8 cellular contexts compared by ENCODE assay signal in the genomic region with DNA sequence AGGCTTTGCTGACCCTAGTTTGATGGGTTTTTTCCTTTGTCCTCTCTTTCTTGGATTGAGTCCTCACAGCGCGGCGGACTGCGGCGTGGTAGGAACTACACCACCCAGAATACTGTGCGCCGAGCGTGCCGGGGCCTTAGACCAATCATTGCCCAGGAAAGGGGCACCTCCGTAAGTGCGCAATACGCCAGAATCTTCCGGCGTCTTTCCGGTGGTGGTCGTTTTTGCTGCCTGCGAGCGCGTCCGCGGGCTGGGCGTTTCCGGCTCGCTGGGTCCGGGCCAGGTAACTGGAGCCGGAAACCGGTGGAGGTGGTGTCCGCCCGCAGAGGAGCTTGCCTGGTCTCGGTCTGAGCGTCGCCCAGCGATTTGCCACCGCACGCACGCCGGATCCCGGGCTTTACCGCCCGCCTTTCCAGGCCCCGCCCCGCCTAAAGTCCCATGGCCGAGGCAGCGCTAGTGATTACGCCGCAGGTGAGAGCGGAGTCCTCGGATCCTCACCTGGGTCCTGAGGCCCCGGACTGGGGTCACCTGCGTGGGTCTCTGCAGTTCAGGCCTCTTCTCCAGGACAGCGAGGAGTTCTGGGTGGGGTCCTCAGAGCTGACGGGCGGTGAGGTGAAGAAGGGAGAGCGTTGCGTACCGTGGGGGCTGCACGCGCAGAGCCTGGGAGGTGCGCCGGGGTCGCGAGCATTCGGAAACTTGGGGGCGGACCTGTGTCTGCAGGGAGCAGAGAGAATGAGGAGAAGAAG. TPM values are rescaled to one million over a fixed set of nuclear protein-coding genes. Genes with fewer than 3 reads are reported as not detected.
DNase-seq lines count a peak whose midpoint lies in the region; ATAC-seq lines count a peak whose summit lies in the region.

A gene (plus strand): TSS at position 221 of the 746 bp plus-strand sequence. CDS start 218 bp downstream, at position 439.

- H3K4me3 ChIP-seq in Jurkat, Clone E6-1 (ENCODE audit: low read length): peak within 1 kb of the TSS; percentile 82

- intact Hi-C loops in activated T-helper 2 cell treated with anti-CD3 and anti-CD28 coated beads, Interferon-gamma antibody, Interleukin-2, Interleukin-4, amounts not matched to agents 10 μg/mL and 5 μg/mL and 100 μg/mL, durations not matched to agents 14 hours and 24 hours and 36 hours (cut with micrococcal nuclease): loop anchor here (1.0 to 5.0 kb wide), 5 partner anchors 32 to 138 kb away; a partner anchor contains a TSS

- H3K36me3 Mint-ChIP-seq in activated T-helper 2 cell treated with anti-CD3 and anti-CD28 coated beads, Interferon-gamma antibody, Interleukin-2, Interleukin-4, amounts not matched to agents 10 μg/mL and 5 μg/mL and 100 μg/mL, durations not matched to agents 14 hours and 24 hours and 36 hours (ENCODE audit: low read depth): peaks cover 42% of the 10 kb centered on the region
- peaks cover 28% of the 10 kb centered on the region for H3K36me3 Mint-ChIP-seq in natural killer cell treated with Interleukin-12 subunit alpha and Interleukin-12 subunit beta and Interleukin-15 and Interleukin-18, amount 100 ng/mL, for 72 hours

- peaks cover 74% of the 10 kb centered on the region for H3K9me3 Mint-ChIP-seq in activated T-helper 2 cell treated with anti-CD3 and anti-CD28 coated beads, Interferon-gamma antibody, Interleukin-2, Interleukin-4, amounts not matched to agents 10 μg/mL and 5 μg/mL and 100 μg/mL, durations not matched to agents 14 hours and 24 hours and 36 hours
- peaks cover 11% of the 10 kb centered on the region for H3K9me3 Mint-ChIP-seq in natural killer cell treated with Interleukin-12 subunit alpha and Interleukin-12 subunit beta and Interleukin-15 and Interleukin-18, amount 100 ng/mL, for 72 hours

- ATAC-seq in GM21529 (IDR thresholded peaks at IDR 0.05; ENCODE audit: unreplicated experiment): peak; percentile 97
- ATAC-seq in natural killer cell treated with Interleukin-12 subunit alpha and Interleukin-12 subunit beta and Interleukin-15 and Interleukin-18, amount 100 ng/mL, for 72 hours: peak; percentile 100

- no peaks in the 10 kb centered on the region for H3K27me3 Mint-ChIP-seq in activated T-helper 2 cell treated with anti-CD3 and anti-CD28 coated beads, Interferon-gamma antibody, Interleukin-2, Interleukin-4, amounts not matched to agents 10 μg/mL and 5 μg/mL and 100 μg/mL, durations not matched to agents 14 hours and 24 hours and 36 hours (ENCODE audit: low read depth)
- H3K27me3 Mint-ChIP-seq in natural killer cell treated with Interleukin-12 subunit alpha and Interleukin-12 subunit beta and Interleukin-15 and Interleukin-18, amount 100 ng/mL, for 72 hours: peaks cover 0 to 7% of the 10 kb centered on the region in 2 donors

- peak within 1 kb of the TSS; percentile 78 for H3K27ac Mint-ChIP-seq in activated T-helper 2 cell treated with anti-CD3 and anti-CD28 coated beads, Interferon-gamma antibody, Interleukin-2, Interleukin-4, amounts not matched to agents 10 μg/mL and 5 μg/mL and 100 μg/mL, durations not matched to agents 14 hours and 24 hours and 36 hours
- H3K27ac Mint-ChIP-seq in natural killer cell treated with Interleukin-12 subunit alpha and Interleukin-12 subunit beta and Interleukin-15 and Interleukin-18, amount 100 ng/mL, for 72 hours: peak within 1 kb of the TSS; percentile 72 to 85

- DNase-seq in DMS153 (lab: John Stamatoyannopoulos, UW): peak; percentile 92
- peak; percentile 92 for DNase-seq in Jurkat, Clone E6-1 (ENCODE audit: low read depth, low spot score)
- DNase-seq in RPMI7951 (ENCODE audit: low read depth): peak; percentile 94
- peak; percentile 84 for DNase-seq in activated T-helper 2 cell treated with anti-CD3 and anti-CD28 coated beads, Interferon-gamma antibody, Interleukin-2, Interleukin-4, amounts not matched to agents 10 μg/mL and 5 μg/mL and 100 μg/mL, durations not matched to agents 14 hours and 24 hours and 36 hours (ENCODE audit: low spot score)
- DNase-seq in fibroblast of the conjunctiva (ENCODE audit: low read depth): peak; percentile 78
- DNase-seq in natural killer cell treated with Interleukin-12 subunit alpha and Interleukin-12 subunit beta and Interleukin-15 and Interleukin-18, amount 100 ng/mL, for 72 hours (ENCODE audit: low spot score): peak; percentile 92
- DNase-seq in stimulated activated naive CD4-positive, alpha-beta T cell (lab: John Stamatoyannopoulos, UW): peak; percentile 77 to 90 (median 86)

- peaks cover 15% of the 10 kb centered on the region for H3K4me1 Mint-ChIP-seq in activated T-helper 2 cell treated with anti-CD3 and anti-CD28 coated beads, Interferon-gamma antibody, Interleukin-2, Interleukin-4, amounts not matched to agents 10 μg/mL and 5 μg/mL and 100 μg/mL, durations not matched to agents 14 hours and 24 hours and 36 hours (ENCODE audit: low read depth)
- peaks cover 12 to 15% of the 10 kb centered on the region in 2 donors for H3K4me1 Mint-ChIP-seq in natural killer cell treated with Interleukin-12 subunit alpha and Interleukin-12 subunit beta and Interleukin-15 and Interleukin-18, amount 100 ng/mL, for 72 hours (ENCODE audit: low read depth in 2 of 2)

- peak within 1 kb of the TSS; percentile 97 for H3K4me3 Mint-ChIP-seq in activated T-helper 2 cell treated with anti-CD3 and anti-CD28 coated beads, Interferon-gamma antibody, Interleukin-2, Interleukin-4, amounts not matched to agents 10 μg/mL and 5 μg/mL and 100 μg/mL, durations not matched to agents 14 hours and 24 hours and 36 hours (ENCODE audit: low read depth)
- peak within 1 kb of the TSS; percentile 92 for H3K4me3 Mint-ChIP-seq in natural killer cell treated with Interleukin-12 subunit alpha and Interleukin-12 subunit beta and Interleukin-15 and Interleukin-18, amount 100 ng/mL, for 72 hours

RNA-seq across cellular contexts. Expression of the gene that starts here (rescaled TPM):
- 5.1 TPM for polyA plus RNA-seq in Jurkat, Clone E6-1 (2012; ENCODE audit: insufficient read depth, insufficient read length)
- total RNA-seq in RPMI7951 (2014; rRNA removed; shearing (Covaris generic)): 5.1 and 6.2 TPM in 2 replicates
- 3.5 and 4.1 TPM in 2 replicates for total RNA-seq in activated T-helper 2 cell treated with anti-CD3 and anti-CD28 coated beads, Interferon-gamma antibody, Interleukin-2, Interleukin-4, amounts not matched to agents 10 μg/mL and 5 μg/mL and 100 μg/mL, durations not matched to agents 14 hours and 24 hours and 36 hours
- 1 to 10 TPM; 4.8 to 7.3 TPM for total RNA-seq in natural killer cell treated with Interleukin-12 subunit alpha and Interleukin-12 subunit beta and Interleukin-15 and Interleukin-18, amount 100 ng/mL, for 72 hours

Comparison
In these comparisons a context has a peak if more than half of its experiments do, and no peak if none do; other contexts are left out.
1. Peak in every context shown above with its lines: DNase-seq, ATAC-seq and H3K4me3 ChIP-seq.